8 cellular contexts compared by ENCODE assay signal in genomic region chr1:120123813-120124212, GRCh38. TPM values are rescaled to one million over a fixed set of nuclear protein-coding genes. Genes with fewer than 3 reads are reported as not detected.
DNase-seq lines count a peak whose midpoint lies in the region; ATAC-seq lines count a peak whose summit lies in the region.
"Not testable (repeated sequence)": the region's sequence is repeated elsewhere in the genome, so short reads cannot be mapped to it uniquely, and the experiment has no call there.

No MANE protein-coding gene starts in this region.

- H2BK12ac ChIP-seq in trophoblast cell (ENCODE audit: low read length) = not testable (repeated sequence)

- H2AFZ ChIP-seq in trophoblast cell (ENCODE audit: insufficient read depth, low read length, poor library complexity) = not testable (repeated sequence)

- not testable (repeated sequence) for H3K36me3 Mint-ChIP-seq in activated naive CD4-positive, alpha-beta T cell treated with anti-CD3 and anti-CD28 coated beads, Interleukin-2, amount 50 U/mL, for 24 hours

- not testable (repeated sequence) for H3K9me3 Mint-ChIP-seq in activated naive CD4-positive, alpha-beta T cell treated with anti-CD3 and anti-CD28 coated beads, Interleukin-2, amount 50 U/mL, for 24 hours

- not testable (repeated sequence) for H2BK5ac ChIP-seq in trophoblast cell (ENCODE audit: low read depth, low read length, poor library complexity)

- not testable (repeated sequence) for H3K14ac ChIP-seq in trophoblast cell (ENCODE audit: low read length)

- not testable (repeated sequence) for H3K36me3 ChIP-seq in trophoblast cell (ENCODE audit: control insufficient read depth in 1 of 2, insufficient read depth in 2 of 2, low read length in 2 of 2)

- H3K4me1 ChIP-seq in trophoblast cell (ENCODE audit: control insufficient read depth in 1 of 2, insufficient read depth in 2 of 2, low read length in 2 of 2) = not testable (repeated sequence)

- not testable (repeated sequence) for H4K91ac ChIP-seq in trophoblast cell (ENCODE audit: low read depth, low read length)

- intact Hi-C loops in left cardiac atrium (cut with DNase I) = not testable (repeated sequence)

- H4K12ac ChIP-seq in trophoblast cell (ENCODE audit: low read depth, low read length) = not testable (repeated sequence)

- ATAC-seq in GM18909 (IDR thresholded peaks at IDR 0.05; ENCODE audit: poor library complexity, unreplicated experiment) = peak; percentile 50
- ATAC-seq in HG02642 (IDR thresholded peaks at IDR 0.05; ENCODE audit: poor library complexity, unreplicated experiment) = peak; percentile 54
- peak; percentile 55 to 73 for ATAC-seq in left cardiac atrium

- not testable (repeated sequence) for H3K27me3 ChIP-seq in trophoblast cell (ENCODE audit: insufficient read depth, low read length)

- not testable (repeated sequence) for H3K9me3 ChIP-seq in trophoblast cell (ENCODE audit: insufficient read depth, low read depth, low read length)

- not testable (repeated sequence) for H3K4me2 ChIP-seq in trophoblast cell (ENCODE audit: low read length)

- not testable (repeated sequence) for H3K4me3 ChIP-seq in trophoblast cell (ENCODE audit: low read depth, low read length)

- H3K23ac ChIP-seq in trophoblast cell (ENCODE audit: low read length) = not testable (repeated sequence)

- H3K4ac ChIP-seq in trophoblast cell (ENCODE audit: low read depth, low read length) = not testable (repeated sequence)

- not testable (repeated sequence) for H3K79me1 ChIP-seq in trophoblast cell (ENCODE audit: low read length)

- H3K18ac ChIP-seq in trophoblast cell (ENCODE audit: low read length) = not testable (repeated sequence)

- H4K8ac ChIP-seq in trophoblast cell (ENCODE audit: low read depth, low read length) = not testable (repeated sequence)

- not testable (repeated sequence) for H3K27me3 Mint-ChIP-seq in activated naive CD4-positive, alpha-beta T cell treated with anti-CD3 and anti-CD28 coated beads, Interleukin-2, amount 50 U/mL, for 24 hours

- DNase-seq in CD1c-positive myeloid dendritic cell (ENCODE audit: extremely low spot score) (peak; percentile 71), LHCN-M2 (ENCODE audit: low read depth) (peak; percentile 13), SIG-M5 treated with dmso at 0.1 percent for 504 hours (lab: John Stamatoyannopoulos, UW; ENCODE audit: unreplicated experiment) (peak; percentile 60), trophoblast cell (peak; percentile 51 to 70)
- not testable (repeated sequence) for DNase-seq in left cardiac atrium

- H3K4me3 Mint-ChIP-seq in activated naive CD4-positive, alpha-beta T cell treated with anti-CD3 and anti-CD28 coated beads, Interleukin-2, amount 50 U/mL, for 24 hours = not testable (repeated sequence)

- H3K4me1 Mint-ChIP-seq in activated naive CD4-positive, alpha-beta T cell treated with anti-CD3 and anti-CD28 coated beads, Interleukin-2, amount 50 U/mL, for 24 hours = peaks cover 24% of the 10 kb centered on the region

- H3K9ac ChIP-seq in trophoblast cell (ENCODE audit: low read length) = not testable (repeated sequence)

- peak overlapping the region; percentile 84 for H3K27ac Mint-ChIP-seq in activated naive CD4-positive, alpha-beta T cell treated with anti-CD3 and anti-CD28 coated beads, Interleukin-2, amount 50 U/mL, for 24 hours

- not testable (repeated sequence) for H3K79me2 ChIP-seq in trophoblast cell (ENCODE audit: control insufficient read depth, insufficient read depth, low read length, poor library complexity)

- not testable (repeated sequence) for H2BK120ac ChIP-seq in trophoblast cell (ENCODE audit: insufficient read depth, low read length, poor library complexity)

- not testable (repeated sequence) for H3K27ac ChIP-seq in trophoblast cell (ENCODE audit: low read depth, low read length)

- not testable (repeated sequence) for H2AK5ac ChIP-seq in trophoblast cell (ENCODE audit: low read length)

RNA-seq across cellular contexts. Expression of gene SEC22B, which starts 52.5 kb away (rescaled TPM):
- 44.6 and 45.5 TPM in 2 replicates for total RNA-seq in LHCN-M2 (2014; rRNA removed)
- polyA plus RNA-seq in LHCN-M2 (2012) = 32.4 TPM
- total RNA-seq in left cardiac atrium = 10 to 100 TPM; 18.5 to 23.7 TPM
- 20.4 and 21.3 TPM in 2 replicates for polyA plus RNA-seq in trophoblast cell (2013)

RNA-seq across cellular contexts. Expression of gene NOTCH2, which starts 54.4 kb away (rescaled TPM):
- total RNA-seq in LHCN-M2 (2014; rRNA removed) = 129 and 140 TPM in 2 replicates
- polyA plus RNA-seq in LHCN-M2 (2012) = 34.5 TPM
- 10 to 100 TPM; 44.7 to 45.0 TPM for total RNA-seq in left cardiac atrium
- 18.7 and 19.2 TPM in 2 replicates for polyA plus RNA-seq in trophoblast cell (2013)
